8 cellular contexts compared by ENCODE assay signal in genomic region chr20:20452254-20452676, GRCh38.
DNase-seq lines count a peak whose midpoint lies in the region; ATAC-seq and TF ChIP-seq lines count a peak whose summit lies in the region.

No MANE protein-coding gene starts in this region.

- CTCF ChIA-PET in activated CD4-positive, alpha-beta T cell treated with anti-CD3 and anti-CD28 coated beads for 36 hours (lab: Charles Lee), result interaction anchor here (0.8 to 1.6 kb wide), 7 partner anchors 32 to 82 kb away, joined by 3 to 5 read pairs (median 3); no protein-coding TSS in a partner anchor

- H3K36me3 ChIP-seq in lower lobe of right lung, result peaks cover 41% of the 10 kb centered on the region

- peak overlapping the region; percentile 78 for H3K4me3 Mint-ChIP-seq in activated CD4-positive, alpha-beta T cell treated with anti-CD3 and anti-CD28 coated beads for 36 hours
- peak overlapping the region; percentile 56 for H3K4me3 Mint-ChIP-seq in dendritic cell treated with granulocyte-macrophage colony-stimulating factor and Interleukin-4, amounts not matched to agents 40 ng/mL and 50 ng/mL, for 4 days

- H3K27ac ChIP-seq in lower lobe of right lung, result no peak overlapping the region

- in situ Hi-C loops in G401 (cut with HindIII; ENCODE audit: low sequenced_read_pairs), result no loop called here

- peak overlapping the region; percentile 71 for H3K27ac Mint-ChIP-seq in activated CD4-positive, alpha-beta T cell treated with anti-CD3 and anti-CD28 coated beads for 36 hours
- H3K27ac Mint-ChIP-seq in dendritic cell treated with granulocyte-macrophage colony-stimulating factor and Interleukin-4, amounts not matched to agents 40 ng/mL and 50 ng/mL, for 4 days, result peak overlapping the region; percentile 43

- H3K4me3 ChIP-seq in NB4 (ENCODE audit: low read depth, low read length) (no peak overlapping the region), lower lobe of right lung (peak overlapping the region; percentile 18)

- H3K9me3 Mint-ChIP-seq in activated CD4-positive, alpha-beta T cell treated with anti-CD3 and anti-CD28 coated beads for 36 hours (ENCODE audit: low read depth), result no peaks in the 10 kb centered on the region
- no peaks in the 10 kb centered on the region for H3K9me3 Mint-ChIP-seq in dendritic cell treated with granulocyte-macrophage colony-stimulating factor and Interleukin-4, amounts not matched to agents 40 ng/mL and 50 ng/mL, for 4 days

- TF ChIP-seq CTCF in NB4 (IDR thresholded peaks at IDR 0.05; ENCODE audit: low read depth, low read length), result no peak
- peak; percentile 9 for TF ChIP-seq CTCF in lower lobe of right lung (IDR thresholded peaks at IDR 0.05)

- no peaks in the 10 kb centered on the region for H3K9me3 ChIP-seq in lower lobe of right lung

- no peaks in the 10 kb centered on the region for H3K27me3 ChIP-seq in lower lobe of right lung (ENCODE audit: low read depth)

- peak; percentile 59 for DNase-seq in G401 (ENCODE audit: low spot score)
- peak; percentile 43 for DNase-seq in NB4 (ENCODE audit: low read depth)
- peak; percentile 84 for DNase-seq in activated CD4-positive, alpha-beta T cell treated with anti-CD3 and anti-CD28 coated beads for 36 hours
- peak; percentile 65 for DNase-seq in lower lobe of right lung
- peak; percentile 28 to 49 for DNase-seq in stimulated activated CD8-positive, alpha-beta memory T cell treated with anti-CD3 and anti-CD28 coated beads, Interleukin-2, amount 100 ng/mL, for 48 hours (ENCODE audit: low read depth in 2 of 2)
- no peak for DNase-seq in GOT3 (lab: John Stamatoyannopoulos, UW)

- H3K4me1 ChIP-seq in lower lobe of right lung, result peaks cover 14% of the 10 kb centered on the region

- ATAC-seq in GM21723 (IDR thresholded peaks at IDR 0.05; ENCODE audit: unreplicated experiment) (peak; percentile 81), lower lobe of right lung (peak; percentile 60 to 83)
- peak; percentile 97 for ATAC-seq in activated CD4-positive, alpha-beta T cell treated with anti-CD3 and anti-CD28 coated beads for 36 hours

- intact Hi-C loops in activated CD4-positive, alpha-beta T cell treated with anti-CD3 and anti-CD28 coated beads for 36 hours (cut with DNase I, micrococcal nuclease), result loop anchor here (1.0 to 5.0 kb wide), 5 partner anchors 35 to 115 kb away; no protein-coding TSS in a partner anchor
- intact Hi-C loops in dendritic cell treated with granulocyte-macrophage colony-stimulating factor and Interleukin-4, amounts not matched to agents 40 ng/mL and 50 ng/mL, for 4 days (cut with micrococcal nuclease), result no loop called here
- intact Hi-C loops in lower lobe of right lung (cut with DNase I), result no loop called here

- TF ChIP-seq POLR2A in NB4 (IDR thresholded peaks at IDR 0.05; ENCODE audit: extremely low read depth, insufficient read length), result no peak

- peaks cover 34% of the 10 kb centered on the region for H3K36me3 Mint-ChIP-seq in activated CD4-positive, alpha-beta T cell treated with anti-CD3 and anti-CD28 coated beads for 36 hours (ENCODE audit: low read depth)
- peaks cover 5% of the 10 kb centered on the region for H3K36me3 Mint-ChIP-seq in dendritic cell treated with granulocyte-macrophage colony-stimulating factor and Interleukin-4, amounts not matched to agents 40 ng/mL and 50 ng/mL, for 4 days (ENCODE audit: low read depth)

- POLR2A ChIA-PET in activated CD4-positive, alpha-beta T cell treated with anti-CD3 and anti-CD28 coated beads for 36 hours (lab: Charles Lee), result interaction anchor here (0.8 to 2.6 kb wide), 3 partner anchors 36 to 44 kb away, joined by 3 to 17 read pairs (median 9); no protein-coding TSS in a partner anchor

- H3K4me1 Mint-ChIP-seq in activated CD4-positive, alpha-beta T cell treated with anti-CD3 and anti-CD28 coated beads for 36 hours, result peaks cover 46% of the 10 kb centered on the region
- H3K4me1 Mint-ChIP-seq in dendritic cell treated with granulocyte-macrophage colony-stimulating factor and Interleukin-4, amounts not matched to agents 40 ng/mL and 50 ng/mL, for 4 days (ENCODE audit: low read depth), result peaks cover 33% of the 10 kb centered on the region

- H3K27me3 Mint-ChIP-seq in activated CD4-positive, alpha-beta T cell treated with anti-CD3 and anti-CD28 coated beads for 36 hours, result no peaks in the 10 kb centered on the region
- H3K27me3 Mint-ChIP-seq in dendritic cell treated with granulocyte-macrophage colony-stimulating factor and Interleukin-4, amounts not matched to agents 40 ng/mL and 50 ng/mL, for 4 days, result no peaks in the 10 kb centered on the region

Comparison
In these comparisons a context has a peak if more than half of its experiments do, and no peak if none do; other contexts are left out.
1. intact Hi-C loops: an anchor here in activated CD4-positive, alpha-beta T cell treated with anti-CD3 and anti-CD28 coated beads for 36 hours (1.0 to 5.0 kb wide); none called in dendritic cell treated with granulocyte-macrophage colony-stimulating factor and Interleukin-4, amounts not matched to agents 40 ng/mL and 50 ng/mL, for 4 days and lower lobe of right lung.